8 cellular contexts compared by ENCODE assay signal in genomic region chr2:10434885-10435419, GRCh38. TPM values are rescaled to one million over a fixed set of nuclear protein-coding genes. Genes with fewer than 3 reads are reported as not detected.
DNase-seq lines count a peak whose midpoint lies in the region; ATAC-seq and TF ChIP-seq lines count a peak whose summit lies in the region.

No MANE protein-coding gene starts in this region.

- H3K27me3 Mint-ChIP-seq in HFFc6 (ENCODE audit: insufficient read depth) = peaks cover 3% of the 10 kb centered on the region

- in situ Hi-C loops in G401 (cut with HindIII; ENCODE audit: low sequenced_read_pairs) = loop anchor here (25.0 kb wide), 1 partner anchor 323 kb away; the partner anchor contains the start of gene RRM2

- no peak overlapping the region for H3K27ac Mint-ChIP-seq in HFFc6

- no peak for ATAC-seq in GM21576 (IDR thresholded peaks at IDR 0.05; ENCODE audit: unreplicated experiment)

- TF ChIP-seq CTCF in HFFc6 (IDR thresholded peaks at IDR 0.05) = peak; percentile 97

- no peak overlapping the region for H3K4me3 Mint-ChIP-seq in HFFc6

- H3K4me1 Mint-ChIP-seq in HFFc6 (ENCODE audit: low read depth) = no peaks in the 10 kb centered on the region

- DNase-seq in G401 (ENCODE audit: low spot score) = peak; percentile 65
- peak; percentile 49 for DNase-seq in HFFc6
- DNase-seq in NCI-H1417 treated with DMSO at 0.1 percent for 48 hours (lab: John Stamatoyannopoulos, UW) = peak; percentile 28
- DNase-seq in T-helper 2 cell = peak; percentile 51 to 60 (median 56)
- peak in 47 of 56 donors; percentile 12 to 80 (median 46) for DNase-seq in amygdala (lab: John Stamatoyannopoulos, UW)
- DNase-seq in hepatic stellate cell (ENCODE audit: low spot score) = peak; percentile 92
- DNase-seq in stimulated activated CD4-positive, alpha-beta T cell treated with anti-CD3 and anti-CD28 coated beads, Interleukin-12 subunit alpha, Interleukin-12 subunit beta, amount 100 ng/mL, for 4 hours = peak; percentile 73

- H3K9me3 Mint-ChIP-seq in HFFc6 = no peaks in the 10 kb centered on the region

- peaks cover 4% of the 10 kb centered on the region; the same call in 1 of the 2 replicates for H3K36me3 Mint-ChIP-seq in HFFc6 (ENCODE audit: low read depth)

RNA-seq across cellular contexts. Expression of gene ODC1, which starts 13.2 kb away (rescaled TPM):
- total RNA-seq in G401 (2014; rRNA removed; shearing (Covaris generic)) = 382 and 511 TPM in 2 replicates
- total RNA-seq in HFFc6 (2021; fragmentation: NEBNext Ultra II Directional; extraction: Animal tissue kit (Norgen Biotek cat#: 25700)) = 100 to 1,000 TPM; 116 to 155 (median 143) TPM

Comparison
In these comparisons a context has a peak if more than half of its experiments do, and no peak if none do; other contexts are left out.
1. DNase-seq: peak in every context shown above with its lines; median percentile 92 in hepatic stellate cell; 73 in stimulated activated CD4-positive, alpha-beta T cell treated with anti-CD3 and anti-CD28 coated beads, Interleukin-12 subunit alpha, Interleukin-12 subunit beta, amount 100 ng/mL, for 4 hours; 65 in G401; 56 in T-helper 2 cell; 49 in HFFc6; 46 in amygdala; 28 in NCI-H1417 treated with DMSO at 0.1 percent for 48 hours.